Comparison of ENCODE assay signal across 2 cellular contexts in the genomic region with DNA sequence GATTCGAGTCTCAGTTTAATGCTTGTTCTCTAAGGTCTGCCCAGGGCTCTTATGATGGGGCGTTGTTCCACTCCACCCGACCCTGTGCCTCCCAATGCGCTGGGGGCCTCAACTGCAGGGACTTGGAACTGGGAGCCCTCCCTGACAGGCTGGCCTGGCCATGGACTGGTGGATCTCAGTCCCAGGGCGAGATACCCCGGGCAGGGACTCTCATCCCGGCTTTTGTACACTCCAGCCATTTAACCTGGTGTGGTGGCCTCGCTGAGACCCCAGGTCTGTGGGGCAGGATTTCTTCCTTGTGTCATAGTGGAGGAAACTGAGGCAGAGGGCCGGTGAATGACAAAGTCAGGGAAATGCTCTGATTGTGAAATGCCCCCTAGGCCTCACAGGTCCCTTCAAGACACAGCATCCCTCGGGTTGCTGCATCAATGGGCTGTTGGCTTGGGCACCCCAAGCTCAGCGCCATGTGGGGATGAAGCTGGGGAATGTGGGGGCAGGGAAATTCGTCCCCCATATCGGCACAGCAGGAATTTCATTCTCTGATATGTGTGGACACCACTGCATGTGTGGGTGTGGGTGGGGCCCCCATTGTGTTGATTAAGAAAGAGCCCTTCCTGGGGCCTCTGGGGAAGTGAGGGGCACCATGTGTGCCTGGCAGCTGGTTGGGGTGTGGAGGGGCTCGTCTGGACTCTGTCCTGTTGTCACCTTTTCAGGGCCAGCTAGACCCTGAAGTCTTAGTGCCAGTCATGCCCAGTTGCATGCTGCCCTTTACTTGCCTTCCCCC.
TF ChIP-seq lines count a peak whose summit lies in the region.

No MANE protein-coding gene starts in this region.

TF ChIP-seq in GM23338, 12 proteins besides CTCF, POLR2A, EP300 and RAD21 (continues in another document):
- TF ChIP-seq EZH2 (IDR thresholded peaks at IDR 0.05; ENCODE audit: low read depth, unreplicated experiment) (no peak), POLR2AphosphoS5 (IDR thresholded peaks at IDR 0.05; ENCODE audit: low read depth) (no peak), EZH2phosphoT487 (IDR thresholded peaks at IDR 0.05; ENCODE audit: unreplicated experiment) (no peak), JUNB (IDR thresholded peaks at IDR 0.05; ENCODE audit: unreplicated experiment) (no peak), NANOG (IDR thresholded peaks at IDR 0.05; ENCODE audit: borderline replicate concordance) (no peak), ZNF114 (CRISPR knock-in tag; IDR thresholded peaks at IDR 0.05) (no peak), STAT1 (IDR thresholded peaks at IDR 0.05; ENCODE audit: unreplicated experiment) (no peak), ZNF331 (CRISPR knock-in tag; IDR thresholded peaks at IDR 0.05; ENCODE audit: low read depth) (no peak), CREB1 (CRISPR knock-in tag; IDR thresholded peaks at IDR 0.05; ENCODE audit: low read depth) (no peak)
- TF ChIP-seq, protein P1, sequence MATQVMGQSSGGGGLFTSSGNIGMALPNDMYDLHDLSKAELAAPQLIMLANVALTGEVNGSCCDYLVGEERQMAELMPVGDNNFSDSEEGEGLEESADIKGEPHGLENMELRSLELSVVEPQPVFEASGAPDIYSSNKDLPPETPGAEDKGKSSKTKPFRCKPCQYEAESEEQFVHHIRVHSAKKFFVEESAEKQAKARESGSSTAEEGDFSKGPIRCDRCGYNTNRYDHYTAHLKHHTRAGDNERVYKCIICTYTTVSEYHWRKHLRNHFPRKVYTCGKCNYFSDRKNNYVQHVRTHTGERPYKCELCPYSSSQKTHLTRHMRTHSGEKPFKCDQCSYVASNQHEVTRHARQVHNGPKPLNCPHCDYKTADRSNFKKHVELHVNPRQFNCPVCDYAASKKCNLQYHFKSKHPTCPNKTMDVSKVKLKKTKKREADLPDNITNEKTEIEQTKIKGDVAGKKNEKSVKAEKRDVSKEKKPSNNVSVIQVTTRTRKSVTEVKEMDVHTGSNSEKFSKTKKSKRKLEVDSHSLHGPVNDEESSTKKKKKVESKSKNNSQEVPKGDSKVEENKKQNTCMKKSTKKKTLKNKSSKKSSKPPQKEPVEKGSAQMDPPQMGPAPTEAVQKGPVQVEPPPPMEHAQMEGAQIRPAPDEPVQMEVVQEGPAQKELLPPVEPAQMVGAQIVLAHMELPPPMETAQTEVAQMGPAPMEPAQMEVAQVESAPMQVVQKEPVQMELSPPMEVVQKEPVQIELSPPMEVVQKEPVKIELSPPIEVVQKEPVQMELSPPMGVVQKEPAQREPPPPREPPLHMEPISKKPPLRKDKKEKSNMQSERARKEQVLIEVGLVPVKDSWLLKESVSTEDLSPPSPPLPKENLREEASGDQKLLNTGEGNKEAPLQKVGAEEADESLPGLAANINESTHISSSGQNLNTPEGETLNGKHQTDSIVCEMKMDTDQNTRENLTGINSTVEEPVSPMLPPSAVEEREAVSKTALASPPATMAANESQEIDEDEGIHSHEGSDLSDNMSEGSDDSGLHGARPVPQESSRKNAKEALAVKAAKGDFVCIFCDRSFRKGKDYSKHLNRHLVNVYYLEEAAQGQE (IDR thresholded peaks at IDR 0.05; ENCODE audit: unreplicated experiment) = no peak
- TF ChIP-seq, protein P2, sequence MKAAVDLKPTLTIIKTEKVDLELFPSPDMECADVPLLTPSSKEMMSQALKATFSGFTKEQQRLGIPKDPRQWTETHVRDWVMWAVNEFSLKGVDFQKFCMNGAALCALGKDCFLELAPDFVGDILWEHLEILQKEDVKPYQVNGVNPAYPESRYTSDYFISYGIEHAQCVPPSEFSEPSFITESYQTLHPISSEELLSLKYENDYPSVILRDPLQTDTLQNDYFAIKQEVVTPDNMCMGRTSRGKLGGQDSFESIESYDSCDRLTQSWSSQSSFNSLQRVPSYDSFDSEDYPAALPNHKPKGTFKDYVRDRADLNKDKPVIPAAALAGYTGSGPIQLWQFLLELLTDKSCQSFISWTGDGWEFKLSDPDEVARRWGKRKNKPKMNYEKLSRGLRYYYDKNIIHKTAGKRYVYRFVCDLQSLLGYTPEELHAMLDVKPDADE (IDR thresholded peaks at IDR 0.05) = no peak

TF ChIP-seq in GM12878, 131 proteins besides CTCF, POLR2A, EP300 and RAD21:
- TF ChIP-seq, protein P3, sequence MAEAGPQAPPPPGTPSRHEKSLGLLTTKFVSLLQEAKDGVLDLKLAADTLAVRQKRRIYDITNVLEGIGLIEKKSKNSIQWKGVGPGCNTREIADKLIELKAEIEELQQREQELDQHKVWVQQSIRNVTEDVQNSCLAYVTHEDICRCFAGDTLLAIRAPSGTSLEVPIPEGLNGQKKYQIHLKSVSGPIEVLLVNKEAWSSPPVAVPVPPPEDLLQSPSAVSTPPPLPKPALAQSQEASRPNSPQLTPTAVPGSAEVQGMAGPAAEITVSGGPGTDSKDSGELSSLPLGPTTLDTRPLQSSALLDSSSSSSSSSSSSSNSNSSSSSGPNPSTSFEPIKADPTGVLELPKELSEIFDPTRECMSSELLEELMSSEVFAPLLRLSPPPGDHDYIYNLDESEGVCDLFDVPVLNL (IDR thresholded peaks at IDR 0.05; ENCODE audit: low read depth, low read length) = no peak
- TF ChIP-seq SP1 (IDR thresholded peaks at IDR 0.05; ENCODE audit: low read depth, low read length) (no peak), BRCA1 (IDR thresholded peaks at IDR 0.05; ENCODE audit: low read depth, low read length) (no peak), ASH2L (IDR thresholded peaks at IDR 0.05; ENCODE audit: borderline replicate concordance, low read depth) (no peak), GABPA (IDR thresholded peaks at IDR 0.05; ENCODE audit: low read depth) (no peak), IKZF2 (IDR thresholded peaks at IDR 0.05) (no peak), ZNF217 (IDR thresholded peaks at IDR 0.05) (no peak), RCOR1 (conservative IDR thresholded peaks at IDR 0.05; ENCODE audit: low read depth, low read length) (no peak), NFYA (IDR thresholded peaks at IDR 0.05; ENCODE audit: borderline replicate concordance, low read depth, low read length) (no peak), POLR2AphosphoS5 (IDR thresholded peaks at IDR 0.05; ENCODE audit: low read length) (no peak), BHLHE40 (IDR thresholded peaks at IDR 0.05; ENCODE audit: borderline replicate concordance in 1 of 2, low read depth in 2 of 2, low read length in 1 of 2) (no peak), MEF2A (IDR thresholded peaks at IDR 0.05; ENCODE audit: insufficient read depth, low read depth, low read length) (no peak), RAD51 (IDR thresholded peaks at IDR 0.05) (no peak)
- TF ChIP-seq, protein P4, sequence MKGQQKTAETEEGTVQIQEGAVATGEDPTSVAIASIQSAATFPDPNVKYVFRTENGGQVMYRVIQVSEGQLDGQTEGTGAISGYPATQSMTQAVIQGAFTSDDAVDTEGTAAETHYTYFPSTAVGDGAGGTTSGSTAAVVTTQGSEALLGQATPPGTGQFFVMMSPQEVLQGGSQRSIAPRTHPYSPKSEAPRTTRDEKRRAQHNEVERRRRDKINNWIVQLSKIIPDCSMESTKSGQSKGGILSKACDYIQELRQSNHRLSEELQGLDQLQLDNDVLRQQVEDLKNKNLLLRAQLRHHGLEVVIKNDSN (IDR thresholded peaks at IDR 0.05; ENCODE audit: borderline replicate concordance, extremely low read length, insufficient read depth, low read depth, low read length) = no peak
- TF ChIP-seq, protein P5, sequence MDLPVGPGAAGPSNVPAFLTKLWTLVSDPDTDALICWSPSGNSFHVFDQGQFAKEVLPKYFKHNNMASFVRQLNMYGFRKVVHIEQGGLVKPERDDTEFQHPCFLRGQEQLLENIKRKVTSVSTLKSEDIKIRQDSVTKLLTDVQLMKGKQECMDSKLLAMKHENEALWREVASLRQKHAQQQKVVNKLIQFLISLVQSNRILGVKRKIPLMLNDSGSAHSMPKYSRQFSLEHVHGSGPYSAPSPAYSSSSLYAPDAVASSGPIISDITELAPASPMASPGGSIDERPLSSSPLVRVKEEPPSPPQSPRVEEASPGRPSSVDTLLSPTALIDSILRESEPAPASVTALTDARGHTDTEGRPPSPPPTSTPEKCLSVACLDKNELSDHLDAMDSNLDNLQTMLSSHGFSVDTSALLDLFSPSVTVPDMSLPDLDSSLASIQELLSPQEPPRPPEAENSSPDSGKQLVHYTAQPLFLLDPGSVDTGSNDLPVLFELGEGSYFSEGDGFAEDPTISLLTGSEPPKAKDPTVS (IDR thresholded peaks at IDR 0.05; ENCODE audit: low read depth, low read length) = no peak
- TF ChIP-seq, protein P6, sequence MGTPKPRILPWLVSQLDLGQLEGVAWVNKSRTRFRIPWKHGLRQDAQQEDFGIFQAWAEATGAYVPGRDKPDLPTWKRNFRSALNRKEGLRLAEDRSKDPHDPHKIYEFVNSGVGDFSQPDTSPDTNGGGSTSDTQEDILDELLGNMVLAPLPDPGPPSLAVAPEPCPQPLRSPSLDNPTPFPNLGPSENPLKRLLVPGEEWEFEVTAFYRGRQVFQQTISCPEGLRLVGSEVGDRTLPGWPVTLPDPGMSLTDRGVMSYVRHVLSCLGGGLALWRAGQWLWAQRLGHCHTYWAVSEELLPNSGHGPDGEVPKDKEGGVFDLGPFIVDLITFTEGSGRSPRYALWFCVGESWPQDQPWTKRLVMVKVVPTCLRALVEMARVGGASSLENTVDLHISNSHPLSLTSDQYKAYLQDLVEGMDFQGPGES (IDR thresholded peaks at IDR 0.05) = no peak
TF ChIP-seq in GM12878: peak in this region for 0.
